24 cellular contexts compared by ENCODE assay signal in the genomic region with DNA sequence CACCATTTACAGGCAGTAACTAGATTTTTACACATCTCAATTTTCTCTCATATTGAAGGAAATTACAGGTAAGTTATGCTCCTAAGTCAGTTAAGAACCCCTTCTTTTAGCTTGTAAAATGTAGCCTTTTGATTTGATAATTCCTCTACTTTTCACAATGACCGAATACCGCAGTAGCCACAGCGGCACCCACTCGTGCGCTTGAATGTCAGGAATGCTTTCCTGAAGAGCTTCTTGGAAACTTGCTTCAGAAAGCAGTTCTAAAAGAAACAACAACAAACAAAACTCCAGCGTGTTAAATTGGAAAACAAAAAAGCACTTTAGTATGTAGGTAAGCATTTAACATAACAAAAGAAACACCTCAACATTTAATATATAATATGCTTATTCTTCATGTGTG. TPM values are rescaled to one million over a fixed set of nuclear protein-coding genes. Genes with fewer than 3 reads are reported as not detected.
A peak's percentile ranks its signal among the peaks of the same experiment; 100 is the strongest.
DNase-seq lines count a peak whose midpoint lies in the region; ATAC-seq, FAIRE-seq and TF ChIP-seq lines count a peak whose summit lies in the region.
"Had no signal": no experiment of that assay in that cellular context is flagged by ENCODE, and none has a peak within 500 bp of the region (broad histone marks: within the 10 kb centered on the region; RNA-seq: fewer than 3 reads in every experiment).

No MANE protein-coding gene starts in this region.

- no peaks in the 10 kb centered on the region for H3K9me3 Mint-ChIP-seq in GM23338

- 34% methylated on average over 5 of the region's 6 CpGs for WGBS in HUES64
- WGBS in H1 (ENCODE audit: extremely low coverage in 1 of 2, insufficient coverage in 1 of 2, insufficient read length in 1 of 2, insufficient replicate concordance in 2 of 2, low coverage in 1 of 2, low lambda C conversion rate in 2 of 2, missing lambda C conversion rate in 1 of 2), 2 experiments: 3% methylated on average over 6 of the region's 6 CpGs; no CpG with 5 or more reads in 1 of the 2 experiments
- WGBS in mesendoderm (ENCODE audit: extremely low coverage, insufficient coverage, low lambda C conversion rate): no CpG with 5 or more reads among the region's 6 CpGs
- 86 to 94% (median 91%) methylated on average over 6 of the region's 6 CpGs for WGBS in spleen, 5 donors

- intact Hi-C loops in spleen (cut with DNase I; ENCODE audit: low total_unique reads): no loop called here

- H4K20me1 ChIP-seq in GM23338 (replicated peaks; ENCODE audit: insufficient read depth) (no peaks in the 10 kb centered on the region), H1 (replicated peaks in 1 of 2; ENCODE audit: control insufficient read depth in 1 of 2, insufficient read depth in 2 of 2, low read length in 2 of 2) (no peaks in the 10 kb centered on the region)

- no peak overlapping the region for H3K4me3 ChIP-seq in GM23338
- no peak overlapping the region for H3K4me3 ChIP-seq in HUES64 (ENCODE audit: low read length)
- peak overlapping the region in 1 of 4 experiments; percentile 42; a peak in 2 of 8 replicates for H3K4me3 ChIP-seq in H1 (ENCODE audit: extremely low read depth in 1 of 4, insufficient read depth in 2 of 4, low read depth in 3 of 4, low read length in 4 of 4)
- no peak overlapping the region for H3K4me3 ChIP-seq in mesendoderm (ENCODE audit: low read length)
- H3K4me3 ChIP-seq in spleen: no peak overlapping the region
- H3K4me3 ChIP-seq: GM23248, MG63, SJSA1 had no signal

- no peak for TF ChIP-seq EP300 in H1 (IDR thresholded peaks at IDR 0.05; ENCODE audit: borderline replicate concordance in 1 of 2, low read depth in 2 of 2, low read length in 2 of 2)

- H4K8ac ChIP-seq in H1 (ENCODE audit: extremely low read depth, insufficient read depth, low read length) (no peak overlapping the region), mesendoderm (ENCODE audit: low read depth, low read length) (no peak overlapping the region)

- H4K5ac ChIP-seq in H1 (ENCODE audit: insufficient read length, low read depth, low read length) (peak overlapping the region; percentile 98), mesendoderm (ENCODE audit: low read length) (no peak overlapping the region)

- peaks cover 19% of the 10 kb centered on the region; the same call in 2 of the 3 replicates for H3K4me1 Mint-ChIP-seq in GM23338

- peak overlapping the region; percentile 25 for H3K4me3 Mint-ChIP-seq in GM23338

- H3K79me2 ChIP-seq in GM23338 (replicated peaks; ENCODE audit: insufficient read depth) (no peaks in the 10 kb centered on the region), H1 (ENCODE audit: control insufficient read depth in 1 of 2, insufficient read depth in 2 of 2, low read length in 2 of 2) (no peaks in the 10 kb centered on the region), mesendoderm (ENCODE audit: control insufficient read depth, insufficient read depth, low read length) (no peaks in the 10 kb centered on the region)

- H2BK5ac ChIP-seq in H1 (ENCODE audit: low read depth, low read length) (no peak overlapping the region), mesendoderm (ENCODE audit: low read length) (no peak overlapping the region)

- H3K27me3 ChIP-seq in GM23338 (ENCODE audit: insufficient read depth) (no peaks in the 10 kb centered on the region), HUES64 (ENCODE audit: insufficient read depth, low read length) (no peaks in the 10 kb centered on the region), H1 (replicated peaks in 1 of 4; ENCODE audit: control insufficient read depth in 3 of 4, extremely low read depth in 1 of 4, insufficient read depth in 3 of 4, low read length in 3 of 4) (peaks cover 0 to 1% (median 0%) of the 10 kb centered on the region in 4 experiments; a peak in 1 of 7 replicates), mesendoderm (ENCODE audit: insufficient read depth, low read length, poor library complexity) (no peaks in the 10 kb centered on the region), spleen (replicated peaks in 1 of 7) (no peaks in the 10 kb centered on the region)
- H3K27me3 ChIP-seq: MG63, SJSA1 had no signal

- peaks cover 14% of the 10 kb centered on the region for H3K4me1 ChIP-seq in GM23338 (ENCODE audit: insufficient read depth)
- H3K4me1 ChIP-seq in HUES64 (ENCODE audit: insufficient read depth, low read length): peaks cover 19% of the 10 kb centered on the region
- peaks cover 0 to 8% (median 0%) of the 10 kb centered on the region in 4 experiments; a peak in 1 of 7 replicates for H3K4me1 ChIP-seq in H1 (replicated peaks in 1 of 4; ENCODE audit: control insufficient read depth in 3 of 4, insufficient read depth in 4 of 4, low read length in 3 of 4)
- no peaks in the 10 kb centered on the region for H3K4me1 ChIP-seq in mesendoderm (ENCODE audit: control insufficient read depth, low read depth, low read length)
- H3K4me1 ChIP-seq in spleen: no peaks in the 10 kb centered on the region
- H3K4me1 ChIP-seq: SJSA1 had no signal

- H2BK20ac ChIP-seq in H1 (ENCODE audit: low read length): no peak overlapping the region

- H3K56ac ChIP-seq in H1 (replicated peaks; ENCODE audit: insufficient read length, low read depth, low read length) (no peak overlapping the region), mesendoderm (ENCODE audit: low read length) (no peak overlapping the region)

- H3K36me3 ChIP-seq in GM23338 (ENCODE audit: insufficient read depth) (no peaks in the 10 kb centered on the region), HUES64 (ENCODE audit: insufficient read depth, low read length) (peaks cover 19% of the 10 kb centered on the region), H1 (ENCODE audit: control insufficient read depth in 2 of 4, insufficient read depth in 4 of 4, low read length in 3 of 4) (peaks cover 0 to 5% (median 0%) of the 10 kb centered on the region in 4 experiments; a peak in 1 of 8 replicates), mesendoderm (ENCODE audit: control insufficient read depth, insufficient read depth, low read length) (no peaks in the 10 kb centered on the region), spleen (peaks cover 0 to 79% (median 18%) of the 10 kb centered on the region in 6 donors)

- H3K18ac ChIP-seq in H1 (ENCODE audit: extremely low read depth, low read length) (no peak overlapping the region; the same call in 1 of the 2 replicates), mesendoderm (ENCODE audit: low read length) (no peak overlapping the region)

- no peak for TF ChIP-seq RAD21 in H1 (IDR thresholded peaks at IDR 0.05 in 1 of 2, conservative IDR thresholded peaks at IDR 0.05 in 1 of 2; ENCODE audit: low read depth in 2 of 2, low read length in 2 of 2)

- no peak for TF ChIP-seq CTCF in GM23338 (conservative IDR thresholded peaks at IDR 0.05; ENCODE audit: low read depth in 2 of 2)
- no peak for TF ChIP-seq CTCF in H1 (IDR thresholded peaks at IDR 0.05; ENCODE audit: control extremely low read depth in 1 of 3, insufficient read depth in 1 of 3, low read depth in 1 of 3, low read length in 3 of 3)
- TF ChIP-seq CTCF in spleen (IDR thresholded peaks at IDR 0.05 in 8 of 11, conservative IDR thresholded peaks at IDR 0.05 in 3 of 11): no peak

- TF ChIP-seq POLR2A in H1 (IDR thresholded peaks at IDR 0.05; ENCODE audit: control extremely low read depth in 1 of 2, low read depth in 2 of 2, low read length in 2 of 2): no peak
- TF ChIP-seq POLR2A in spleen (IDR thresholded peaks at IDR 0.05): no peak

- DNase-seq in GM23338 (ENCODE audit: low spot score): peak; percentile 74
- DNase-seq in H1 (ENCODE audit: low read depth in 1 of 2, low spot score in 2 of 2): no peak
- DNase-seq in mesendoderm: peak; percentile 50
- no peak for DNase-seq in islet precursor cell
- DNase-seq in globus pallidus (ENCODE audit: low spot score): no peak
- no peak for DNase-seq in spleen
- DNase-seq: DMS153; GM23248; IMR-90; KG1; MG63; NCI-H1105 treated with DMSO at 0.1 percent for 48 hours; NCI-H146; NCI-H2029; NCI-H446; NCI-H524 treated with DMSO at 0.1 percent for 48 hours; NCI-H82; NK-92 treated with Interleukin-12 subunit alpha and Interleukin-12 subunit beta, amount 100 ng/mL, for 24 hours; PC-3; Right ventricle myocardium superior; RPMI8226 had no signal

- peak overlapping the region; percentile 44 for H3K4me2 ChIP-seq in GM23338
- H3K4me2 ChIP-seq in H1 (ENCODE audit: insufficient read depth in 1 of 2, low read depth in 2 of 2, low read length in 2 of 2): peak overlapping the region; percentile 26 to 55; a peak in 3 of 4 replicates
- H3K4me2 ChIP-seq in mesendoderm (ENCODE audit: low read length): no peak overlapping the region

- H3K36me3 Mint-ChIP-seq in GM23338 (ENCODE audit: low read depth): peaks cover 16% of the 10 kb centered on the region; the same call in 2 of the 3 replicates

- H3F3A ChIP-seq in GM23338 (replicated peaks; ENCODE audit: low read depth): no peaks in the 10 kb centered on the region

- H3K27ac ChIP-seq in GM23338 (ENCODE audit: low read depth): peak overlapping the region; percentile 47
- peak overlapping the region; percentile 79; the same call in 1 of the 2 replicates for H3K27ac ChIP-seq in HUES64 (ENCODE audit: low read depth, low read length)
- no peak overlapping the region for H3K27ac ChIP-seq in H1 (ENCODE audit: low read depth, low read length)
- H3K27ac ChIP-seq in mesendoderm (ENCODE audit: low read depth, low read length): no peak overlapping the region
- no peak overlapping the region for H3K27ac ChIP-seq in spleen
- H3K27ac ChIP-seq: GM23248, HL-60, SJSA1 had no signal

- no peak overlapping the region for H3K14ac ChIP-seq in H1 (ENCODE audit: insufficient read length)

- H4K91ac ChIP-seq in H1 (replicated peaks; ENCODE audit: insufficient read length, low read length): no peak overlapping the region

- no peaks in the 10 kb centered on the region for H3K23me2 ChIP-seq in H1 (ENCODE audit: low read depth, low read length)

- peaks cover 4% of the 10 kb centered on the region for H3K27me3 Mint-ChIP-seq in GM23338 (ENCODE audit: insufficient read depth, low read depth, poor library complexity)

- ATAC-seq in GM23338: peak; percentile 70
- ATAC-seq: PC-3 had no signal

- H2AK5ac ChIP-seq in H1 (ENCODE audit: low read depth, low read length) (no peak overlapping the region), mesendoderm (ENCODE audit: low read length) (no peak overlapping the region)

- H3K79me1 ChIP-seq in H1 (ENCODE audit: low read depth, low read length): no peaks in the 10 kb centered on the region
- H3K79me1 ChIP-seq in mesendoderm (ENCODE audit: low read length): no peaks in the 10 kb centered on the region

- FAIRE-seq in H1 (lab: Jason Lieb, UNC): peak; percentile 72

- H3K23ac ChIP-seq in H1 (ENCODE audit: insufficient read length): no peak overlapping the region
- no peak overlapping the region for H3K23ac ChIP-seq in mesendoderm (ENCODE audit: low read length)

- no peaks in the 10 kb centered on the region for H3K9me3 ChIP-seq in HUES64 (ENCODE audit: insufficient read depth, low read depth, low read length)
- H3K9me3 ChIP-seq in H1 (ENCODE audit: insufficient read depth in 2 of 2, low read depth in 1 of 2, low read length in 1 of 2): no peaks in the 10 kb centered on the region
- no peaks in the 10 kb centered on the region for H3K9me3 ChIP-seq in spleen
- H3K9me3 ChIP-seq: MG63, SJSA1 had no signal

- H2BK120ac ChIP-seq in H1 (replicated peaks; ENCODE audit: low read depth, low read length): no peak overlapping the region
- no peak overlapping the region for H2BK120ac ChIP-seq in mesendoderm (ENCODE audit: low read depth, low read length)

- H2AFZ ChIP-seq in GM23338 (no peak overlapping the region), H1 (ENCODE audit: low read length) (no peak overlapping the region)
- H2AFZ ChIP-seq: GM23248 had no signal

- peak overlapping the region; percentile 74 for H3K27ac Mint-ChIP-seq in GM23338

- CTCF ChIA-PET in H1 (lab: Charles Lee; ENCODE audit: partially characterized antibody): interaction anchor here (1.4 to 2.3 kb wide), 2 partner anchors 10 to 20 kb away, joined by 4 to 7 read pairs; partner anchors contain the start of genes DNTTIP2 and GCLM

- no peaks in the 10 kb centered on the region for H3K9me2 ChIP-seq in GM23338 (ENCODE audit: insufficient read depth)

- H2BK12ac ChIP-seq in H1 (ENCODE audit: low read depth, low read length): no peak overlapping the region

- H3K9ac ChIP-seq in HUES64 (ENCODE audit: low read depth, low read length) (no peak overlapping the region), H1 (replicated peaks in 1 of 4; ENCODE audit: extremely low read depth in 1 of 4, low read depth in 3 of 4, low read length in 3 of 4) (no peak overlapping the region), mesendoderm (ENCODE audit: low read length) (no peak overlapping the region)
- H3K9ac ChIP-seq: GM23248 had no signal

- POLR2A ChIA-PET in H1 (lab: Charles Lee; ENCODE audit: partially characterized antibody): interaction anchor here (1.0 to 2.5 kb wide), 3 partner anchors 10 to 20 kb away, joined by 5 to 21 read pairs (median 7); partner anchors contain the start of genes DNTTIP2 and GCLM

- no peak overlapping the region for H2BK15ac ChIP-seq in H1 (ENCODE audit: low read length)
- no peak overlapping the region for H2BK15ac ChIP-seq in mesendoderm (replicated peaks; ENCODE audit: low read depth)

- H3K4ac ChIP-seq in H1 (replicated peaks; ENCODE audit: insufficient read length, low read depth, low read length): no peak overlapping the region
- H3K4ac ChIP-seq in mesendoderm (ENCODE audit: low read depth, low read length): no peak overlapping the region

RNA-seq across cellular contexts. Expression of gene DNTTIP2, which starts 9.9 kb away (rescaled TPM):
- total RNA-seq in GM23338 (2014; rRNA removed; shearing (Covaris generic)): 48.1 and 55.5 TPM in 2 replicates
- polyA plus RNA-seq in GM23338 (2016; fragmentation: Nextera tagmentation; extraction: Ambion mirVana): 80.2 and 91.3 TPM in 2 replicates
- polyA plus RNA-seq in HUES64 (2013, experiment 1 of 2): 73.4 TPM
- 75.4 TPM for polyA plus RNA-seq in HUES64 (2013, experiment 2 of 2)
- 80.4 and 84.2 TPM in 2 replicates for total RNA-seq in H1 (2021; fragmentation: NEBNext Ultra II Directional; extraction: Animal tissue kit (Norgen Biotek cat#: 25700))
- polyA plus RNA-seq in H1 (2011; rRNA removed): 3.1 and 6.3 TPM in 2 replicates
- polyA plus RNA-seq in H1 (2011; cell fraction: cytosol; rRNA removed): 16.7 TPM
- 36.5 TPM for polyA plus RNA-seq in H1 (2011; cell fraction: nucleus; rRNA removed)
- 43.9 to 87.2 TPM (median 51.2 TPM) in 4 replicates for polyA plus RNA-seq in H1 (2012, experiment 1 of 2)
- polyA plus RNA-seq in H1 (2012, experiment 2 of 2): 3.0 TPM
- 92.4 TPM for polyA plus RNA-seq in H1 (2013, experiment 1 of 2)
- 93.1 TPM for polyA plus RNA-seq in H1 (2013, experiment 2 of 2)
- 29.1 and 52.1 TPM in 2 replicates for polyA minus RNA-seq in H1 (2011; rRNA and poly(A)+ RNA removed)
- polyA minus RNA-seq in H1 (2011; cell fraction: cytosol; rRNA and poly(A)+ RNA removed): 12.0 TPM
- polyA minus RNA-seq in H1 (2011; cell fraction: nucleus; rRNA and poly(A)+ RNA removed): 30.2 TPM
- polyA plus RNA-seq in mesendoderm (2013, experiment 1 of 2): 132 TPM
- 129 TPM for polyA plus RNA-seq in mesendoderm (2013, experiment 2 of 2)
- total RNA-seq in spleen: 10 to 100 TPM; 32.9 to 57.8 (median 46.0) TPM
- 10 to 100 TPM; 44.0 to 55.9 (median 50.8) TPM for polyA plus RNA-seq in spleen

RNA-seq across cellular contexts. Expression of gene GCLM, which starts 20.3 kb away (rescaled TPM):
- 11.7 and 12.8 TPM in 2 replicates for total RNA-seq in GM23338 (2014; rRNA removed; shearing (Covaris generic))
- 10.0 and 10.4 TPM in 2 replicates for polyA plus RNA-seq in GM23338 (2016; fragmentation: Nextera tagmentation; extraction: Ambion mirVana)
- polyA plus RNA-seq in HUES64 (2013, experiment 1 of 2): 12.0 TPM
- 12.4 TPM for polyA plus RNA-seq in HUES64 (2013, experiment 2 of 2)
- 12.8 and 15.0 TPM in 2 replicates for total RNA-seq in H1 (2021; fragmentation: NEBNext Ultra II Directional; extraction: Animal tissue kit (Norgen Biotek cat#: 25700))
- 1.6 and 3.1 TPM in 2 replicates for polyA plus RNA-seq in H1 (2011; rRNA removed)
- 3.1 TPM for polyA plus RNA-seq in H1 (2011; cell fraction: cytosol; rRNA removed)
- polyA plus RNA-seq in H1 (2011; cell fraction: nucleus; rRNA removed): 2.5 TPM
- polyA plus RNA-seq in H1 (2012, experiment 1 of 2): 6.7 to 9.0 TPM (median 8.2 TPM) in 4 replicates
- 3.6 TPM for polyA plus RNA-seq in H1 (2012, experiment 2 of 2)
- 6.4 TPM for polyA plus RNA-seq in H1 (2013, experiment 1 of 2)
- 5.7 TPM for polyA plus RNA-seq in H1 (2013, experiment 2 of 2)
- 7.8 and 8.8 TPM in 2 replicates for polyA minus RNA-seq in H1 (2011; rRNA and poly(A)+ RNA removed)
- 5.9 TPM for polyA minus RNA-seq in H1 (2011; cell fraction: cytosol; rRNA and poly(A)+ RNA removed)
- 14.6 TPM for polyA minus RNA-seq in H1 (2011; cell fraction: nucleus; rRNA and poly(A)+ RNA removed)
- 10.8 TPM for polyA plus RNA-seq in mesendoderm (2013, experiment 1 of 2)
- polyA plus RNA-seq in mesendoderm (2013, experiment 2 of 2): 11.9 TPM
- total RNA-seq in spleen: 10 to 100 TPM; 14.0 to 23.3 (median 19.5) TPM
- 1 to 10 TPM; 3.6 to 5.4 (median 3.9) TPM for polyA plus RNA-seq in spleen

Comparison
In these comparisons a context has a peak if more than half of its experiments do, and no peak if none do; other contexts are left out.
1. DNase-seq: peak in GM23338 (single experiment) and mesendoderm (single experiment); none in H1 (0 of 2), islet precursor cell (single experiment), globus pallidus (single experiment) and spleen (single experiment).
2. H3K27ac ChIP-seq: peak in GM23338 (single experiment) and HUES64 (single experiment); none in H1 (single experiment), mesendoderm (single experiment) and spleen (0 of 8).